16 cellular contexts compared by ENCODE assay signal in the genomic region with DNA sequence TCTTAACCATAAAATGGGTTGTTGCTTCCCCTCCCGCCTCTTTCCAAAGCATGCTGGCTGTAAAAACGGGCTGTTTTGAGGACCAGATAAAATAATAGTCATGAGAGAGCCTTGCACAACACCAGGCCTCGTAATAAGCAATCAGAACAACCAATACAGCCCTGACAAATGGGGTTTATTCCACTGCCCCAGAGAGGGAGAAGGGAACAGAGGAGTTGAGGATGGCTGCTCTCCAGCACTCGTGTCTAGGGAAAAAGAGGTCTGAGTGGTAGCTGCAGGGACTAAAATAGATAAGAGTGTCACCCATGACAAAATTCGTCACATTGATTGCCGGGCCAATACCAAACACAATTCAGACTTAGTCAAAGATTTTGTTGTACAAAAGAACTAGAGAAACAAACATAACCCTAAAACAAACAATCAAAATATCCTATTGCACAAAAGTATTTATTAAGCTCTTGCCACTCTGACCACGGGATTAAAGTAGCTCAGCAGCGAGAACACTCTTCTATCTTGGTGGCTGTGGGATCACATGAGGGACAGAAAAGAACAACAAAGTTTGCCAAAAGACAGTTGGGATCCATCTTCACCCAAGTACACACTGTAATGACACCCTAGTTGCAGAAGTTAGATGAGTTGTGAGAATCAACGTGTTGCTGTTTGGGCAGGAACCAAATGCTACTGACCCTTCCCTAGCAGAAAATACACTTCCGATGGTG.
DNase-seq lines count a peak whose midpoint lies in the region; ATAC-seq and TF ChIP-seq lines count a peak whose summit lies in the region.
"Had no signal": no experiment of that assay in that cellular context is flagged by ENCODE, and none has a peak within 500 bp of the region (broad histone marks: within the 10 kb centered on the region; RNA-seq: fewer than 3 reads in every experiment).

No MANE protein-coding gene starts in this region.

- peaks cover 66% of the 10 kb centered on the region for H3K4me1 Mint-ChIP-seq in GM23338
- H3K4me1 Mint-ChIP-seq in CD4-positive, alpha-beta memory T cell, result peaks cover 33 to 65% (median 46%) of the 10 kb centered on the region in 4 donors
- H3K4me1 Mint-ChIP-seq in activated T-helper 1 cell treated with anti-CD3 and anti-CD28 coated beads, Interleukin-12 subunit alpha, Interleukin-12 subunit beta, Interleukin-2, Interleukin-4 antibody, amounts not matched to agents 30 ng/mL and 10 ng/mL and 1 ng/mL, durations not matched to agents 14 hours and 24 hours and 36 hours (ENCODE audit: low read depth), result peaks cover 41% of the 10 kb centered on the region
- H3K4me1 Mint-ChIP-seq: endodermal cell had no signal

- H4K91ac ChIP-seq in trophoblast cell (ENCODE audit: low read depth, low read length), result peak overlapping the region; percentile 5

- H2AFZ ChIP-seq in GM23338, result no peak overlapping the region
- no peak overlapping the region for H2AFZ ChIP-seq in trophoblast cell (ENCODE audit: insufficient read depth, low read length, poor library complexity)

- H3K79me1 ChIP-seq in trophoblast cell (ENCODE audit: low read length), result peaks cover 3% of the 10 kb centered on the region

- H3K4me1 ChIP-seq in GM23338 (ENCODE audit: insufficient read depth) (peaks cover 30% of the 10 kb centered on the region), right atrium auricular region (peaks cover 0 to 47% of the 10 kb centered on the region in 2 donors), trophoblast cell (ENCODE audit: control insufficient read depth in 1 of 2, insufficient read depth in 2 of 2, low read length in 2 of 2) (peaks cover 0 to 14% of the 10 kb centered on the region in 2 experiments)
- no peaks in the 10 kb centered on the region for H3K4me1 ChIP-seq in CD4-positive, alpha-beta memory T cell (ENCODE audit: insufficient read depth, low read length)
- H3K4me1 ChIP-seq: foreskin keratinocyte had no signal

- H3K4me2 ChIP-seq in GM23338 (no peak overlapping the region), trophoblast cell (ENCODE audit: low read length) (no peak overlapping the region)

- WGBS in trophoblast cell (ENCODE audit: extremely low coverage, insufficient coverage, insufficient read length), result no CpG with 5 or more reads among the region's 10 CpGs

- no peak overlapping the region for H3K4ac ChIP-seq in trophoblast cell (ENCODE audit: low read depth, low read length)

- H2AK5ac ChIP-seq in trophoblast cell (ENCODE audit: low read length), result no peak overlapping the region

- peak overlapping the region; percentile 36 for H2BK120ac ChIP-seq in trophoblast cell (ENCODE audit: insufficient read depth, low read length, poor library complexity)

- TF ChIP-seq CTCF in GM23338 (conservative IDR thresholded peaks at IDR 0.05; ENCODE audit: low read depth in 2 of 2) (no peak), right atrium auricular region (IDR thresholded peaks at IDR 0.05) (no peak), WERI-Rb-1 (IDR thresholded peaks at IDR 0.05; ENCODE audit: low read depth, low read length) (no peak)

- H3K9me3 ChIP-seq in right atrium auricular region, result no peaks in the 10 kb centered on the region
- no peaks in the 10 kb centered on the region for H3K9me3 ChIP-seq in trophoblast cell (ENCODE audit: insufficient read depth, low read depth, low read length)
- H3K9me3 ChIP-seq in WERI-Rb-1 (ENCODE audit: severe bottlenecking), result no peaks in the 10 kb centered on the region
- no peaks in the 10 kb centered on the region for H3K9me3 ChIP-seq in CD4-positive, alpha-beta memory T cell (ENCODE audit: control insufficient read depth in 1 of 2, low read length in 2 of 2)

- intact Hi-C loops in CD4-positive, alpha-beta memory T cell (cut with micrococcal nuclease), result no loop called here
- intact Hi-C loops in activated T-helper 1 cell treated with anti-CD3 and anti-CD28 coated beads, Interleukin-12 subunit alpha, Interleukin-12 subunit beta, Interleukin-2, Interleukin-4 antibody, amounts not matched to agents 30 ng/mL and 10 ng/mL and 1 ng/mL, durations not matched to agents 14 hours and 24 hours and 36 hours (cut with micrococcal nuclease), result loop anchor here (5.0 kb wide), 1 partner anchor 48 kb away; no protein-coding TSS in a partner anchor

- H3K27ac Mint-ChIP-seq in GM23338, result peak overlapping the region; percentile 0; the same call in 1 of the 2 replicates
- H3K27ac Mint-ChIP-seq in CD4-positive, alpha-beta memory T cell, result peak overlapping the region in 2 of 7 donors; percentile 6 to 54
- H3K27ac Mint-ChIP-seq in activated T-helper 1 cell treated with anti-CD3 and anti-CD28 coated beads, Interleukin-12 subunit alpha, Interleukin-12 subunit beta, Interleukin-2, Interleukin-4 antibody, amounts not matched to agents 30 ng/mL and 10 ng/mL and 1 ng/mL, durations not matched to agents 14 hours and 24 hours and 36 hours, result no peak overlapping the region
- H3K27ac Mint-ChIP-seq: activated CD4-positive, alpha-beta memory T cell treated with anti-CD3 and anti-CD28 coated beads for 36 hours; endodermal cell had no signal

- H3K27ac ChIP-seq in GM23338 (ENCODE audit: low read depth) (no peak overlapping the region), right atrium auricular region (peak overlapping the region; percentile 73 to 77), trophoblast cell (ENCODE audit: low read depth, low read length) (no peak overlapping the region), WERI-Rb-1 (no peak overlapping the region)
- no peak overlapping the region for H3K27ac ChIP-seq in CD4-positive, alpha-beta memory T cell (ENCODE audit: low read depth, low read length)
- H3K27ac ChIP-seq: foreskin keratinocyte had no signal

- no peaks in the 10 kb centered on the region for H3F3A ChIP-seq in GM23338 (replicated peaks; ENCODE audit: low read depth)

- peaks cover 97% of the 10 kb centered on the region for H3K79me2 ChIP-seq in GM23338 (replicated peaks; ENCODE audit: insufficient read depth)
- peaks cover 1% of the 10 kb centered on the region for H3K79me2 ChIP-seq in trophoblast cell (ENCODE audit: control insufficient read depth, insufficient read depth, low read length, poor library complexity)

- H2BK5ac ChIP-seq in trophoblast cell (ENCODE audit: low read depth, low read length, poor library complexity), result no peak overlapping the region

- H3K14ac ChIP-seq in trophoblast cell (ENCODE audit: low read length), result no peak overlapping the region

- ATAC-seq in GM23338 (no peak), HG02870 (IDR thresholded peaks at IDR 0.05; ENCODE audit: unreplicated experiment) (no peak)
- ATAC-seq: foreskin keratinocyte had no signal

- no peaks in the 10 kb centered on the region for H3K36me3 Mint-ChIP-seq in GM23338 (ENCODE audit: low read depth)
- peaks cover 3 to 8% of the 10 kb centered on the region in 2 donors for H3K36me3 Mint-ChIP-seq in CD4-positive, alpha-beta memory T cell
- H3K36me3 Mint-ChIP-seq in activated T-helper 1 cell treated with anti-CD3 and anti-CD28 coated beads, Interleukin-12 subunit alpha, Interleukin-12 subunit beta, Interleukin-2, Interleukin-4 antibody, amounts not matched to agents 30 ng/mL and 10 ng/mL and 1 ng/mL, durations not matched to agents 14 hours and 24 hours and 36 hours (ENCODE audit: low read depth), result peaks cover 5% of the 10 kb centered on the region

- no peaks in the 10 kb centered on the region for H3K9me2 ChIP-seq in GM23338 (ENCODE audit: insufficient read depth)

- no peak overlapping the region for H2BK12ac ChIP-seq in trophoblast cell (ENCODE audit: low read length)

- no peaks in the 10 kb centered on the region for H3K9me3 Mint-ChIP-seq in GM23338
- H3K9me3 Mint-ChIP-seq in CD4-positive, alpha-beta memory T cell, result no peaks in the 10 kb centered on the region
- no peaks in the 10 kb centered on the region for H3K9me3 Mint-ChIP-seq in activated T-helper 1 cell treated with anti-CD3 and anti-CD28 coated beads, Interleukin-12 subunit alpha, Interleukin-12 subunit beta, Interleukin-2, Interleukin-4 antibody, amounts not matched to agents 30 ng/mL and 10 ng/mL and 1 ng/mL, durations not matched to agents 14 hours and 24 hours and 36 hours
- H3K9me3 Mint-ChIP-seq: activated CD4-positive, alpha-beta memory T cell treated with anti-CD3 and anti-CD28 coated beads for 36 hours; CD8-positive, alpha-beta memory T cell; endodermal cell had no signal

- H3K9ac ChIP-seq in trophoblast cell (ENCODE audit: low read length), result no peak overlapping the region

- H3K27me3 ChIP-seq in GM23338 (ENCODE audit: insufficient read depth) (no peaks in the 10 kb centered on the region), right atrium auricular region (no peaks in the 10 kb centered on the region), trophoblast cell (ENCODE audit: insufficient read depth, low read length) (no peaks in the 10 kb centered on the region), WERI-Rb-1 (ENCODE audit: insufficient read depth, low read depth, severe bottlenecking) (no peaks in the 10 kb centered on the region)
- no peaks in the 10 kb centered on the region for H3K27me3 ChIP-seq in CD4-positive, alpha-beta memory T cell (ENCODE audit: insufficient read depth, low read length)
- H3K27me3 ChIP-seq: foreskin keratinocyte had no signal

- H3K23ac ChIP-seq in trophoblast cell (ENCODE audit: low read length), result no peak overlapping the region

- H3K4me3 ChIP-seq in GM23338, result no peak overlapping the region
- H3K4me3 ChIP-seq in right atrium auricular region, result no peak overlapping the region
- no peak overlapping the region for H3K4me3 ChIP-seq in trophoblast cell (ENCODE audit: low read depth, low read length)
- H3K4me3 ChIP-seq in WERI-Rb-1 (ENCODE audit: low read depth, low read length), result no peak overlapping the region
- H3K4me3 ChIP-seq in CD4-positive, alpha-beta memory T cell (ENCODE audit: low read length in 2 of 2), result no peak overlapping the region

- no peak overlapping the region for H4K8ac ChIP-seq in trophoblast cell (ENCODE audit: low read depth, low read length)

- no peak overlapping the region for H3K4me3 Mint-ChIP-seq in GM23338
- no peak overlapping the region for H3K4me3 Mint-ChIP-seq in CD4-positive, alpha-beta memory T cell
- H3K4me3 Mint-ChIP-seq in activated T-helper 1 cell treated with anti-CD3 and anti-CD28 coated beads, Interleukin-12 subunit alpha, Interleukin-12 subunit beta, Interleukin-2, Interleukin-4 antibody, amounts not matched to agents 30 ng/mL and 10 ng/mL and 1 ng/mL, durations not matched to agents 14 hours and 24 hours and 36 hours, result no peak overlapping the region
- H3K4me3 Mint-ChIP-seq: activated CD4-positive, alpha-beta memory T cell treated with anti-CD3 and anti-CD28 coated beads for 36 hours; CD8-positive, alpha-beta memory T cell; endodermal cell had no signal

- CTCF ChIA-PET in CD4-positive, alpha-beta memory T cell (lab: Charles Lee; ENCODE audit: partially characterized antibody), result no interaction called here

- no peak overlapping the region for H4K12ac ChIP-seq in trophoblast cell (ENCODE audit: low read depth, low read length)

- no peak for DNase-seq in GM23338 (ENCODE audit: low spot score)
- peak; percentile 21 for DNase-seq in amniotic epithelial cell (ENCODE audit: low read depth)
- no peak for DNase-seq in right atrium auricular region (ENCODE audit: low spot score)
- DNase-seq in trophoblast cell, result no peak
- DNase-seq in WERI-Rb-1, result no peak
- no peak for DNase-seq in CD4-positive, alpha-beta memory T cell
- no peak for DNase-seq in activated T-helper 1 cell treated with anti-CD3 and anti-CD28 coated beads, Interleukin-12 subunit alpha, Interleukin-12 subunit beta, Interleukin-2, Interleukin-4 antibody, amounts not matched to agents 30 ng/mL and 10 ng/mL and 1 ng/mL, durations not matched to agents 14 hours and 24 hours and 36 hours (ENCODE audit: low spot score)
- DNase-seq: activated CD4-positive, alpha-beta memory T cell treated with anti-CD3 and anti-CD28 coated beads for 36 hours; amygdala; CD8-positive, alpha-beta memory T cell; DMS79 treated with DMSO at 0.1 percent for 48 hours; endodermal cell; foreskin keratinocyte; NCI-H187 treated with DMSO at 0.1 percent for 48 hours; NCI-H345 had no signal

- H4K20me1 ChIP-seq in GM23338 (replicated peaks; ENCODE audit: insufficient read depth), result peaks cover 45% of the 10 kb centered on the region

- POLR2A ChIA-PET in CD4-positive, alpha-beta memory T cell (lab: Charles Lee; ENCODE audit: partially characterized antibody), result no interaction called here

- H3K27me3 Mint-ChIP-seq in GM23338 (ENCODE audit: insufficient read depth, low read depth, poor library complexity), result peaks cover 6% of the 10 kb centered on the region
- H3K27me3 Mint-ChIP-seq in CD4-positive, alpha-beta memory T cell, result no peaks in the 10 kb centered on the region
- H3K27me3 Mint-ChIP-seq in activated T-helper 1 cell treated with anti-CD3 and anti-CD28 coated beads, Interleukin-12 subunit alpha, Interleukin-12 subunit beta, Interleukin-2, Interleukin-4 antibody, amounts not matched to agents 30 ng/mL and 10 ng/mL and 1 ng/mL, durations not matched to agents 14 hours and 24 hours and 36 hours (ENCODE audit: insufficient read depth), result no peaks in the 10 kb centered on the region
- H3K27me3 Mint-ChIP-seq: activated CD4-positive, alpha-beta memory T cell treated with anti-CD3 and anti-CD28 coated beads for 36 hours; CD8-positive, alpha-beta memory T cell had no signal

- no peaks in the 10 kb centered on the region for H3K36me3 ChIP-seq in GM23338 (ENCODE audit: insufficient read depth)
- no peaks in the 10 kb centered on the region for H3K36me3 ChIP-seq in right atrium auricular region
- H3K36me3 ChIP-seq in trophoblast cell (ENCODE audit: control insufficient read depth in 1 of 2, insufficient read depth in 2 of 2, low read length in 2 of 2), result no peaks in the 10 kb centered on the region
- H3K36me3 ChIP-seq in WERI-Rb-1, result no peaks in the 10 kb centered on the region
- H3K36me3 ChIP-seq in CD4-positive, alpha-beta memory T cell (ENCODE audit: insufficient read depth, low read length), result no peaks in the 10 kb centered on the region

- peak overlapping the region; percentile 56 for H3K18ac ChIP-seq in trophoblast cell (ENCODE audit: low read length)

Comparison
In these comparisons a context has a peak if more than half of its experiments do, and no peak if none do; other contexts are left out.
1. H3K27ac ChIP-seq: peak in right atrium auricular region (2 of 2); none in GM23338 (single experiment), trophoblast cell (single experiment), WERI-Rb-1 (single experiment) and CD4-positive, alpha-beta memory T cell (single experiment).